Comparison of ENCODE assay signal across 36 cellular contexts in genomic region chr2:4483050-4483449, GRCh38.
"Had no signal": no experiment of that assay in that cellular context is flagged by ENCODE, and none has a peak within 500 bp of the region (broad histone marks: within the 10 kb centered on the region; RNA-seq: fewer than 3 reads in every experiment).

No MANE protein-coding gene starts in this region.

- H3K27me3 ChIP-seq: MG63 had no signal

- H3K36me3 ChIP-seq: MG63 had no signal

- DNase-seq: Kasumi-1, MG63, MM.1S, MV-4-11, NCI-H1048, NCI-H1092, NCI-H1092 treated with DMSO at 0.1 percent for 48 hours, NCI-H1105, NCI-H1105 treated with DMSO at 0.1 percent for 48 hours, NCI-H1417, NCI-H1417 treated with DMSO at 0.1 percent for 48 hours, NCI-H1436, NCI-H1436 treated with DMSO at 0.1 percent for 48 hours, NCI-H146, NCI-H1694, NCI-H1694 treated with DMSO at 0.1 percent for 48 hours, NCI-H187, NCI-H187 treated with DMSO at 0.1 percent for 48 hours, NCI-H1930, NCI-H2029, NCI-H2029 treated with DMSO at 0.1 percent for 48 hours, NCI-H2081, NCI-H2081 treated with DMSO at 0.1 percent for 48 hours, NCI-H2107, NCI-H2171, NCI-H2171 treated with DMSO at 0.1 percent for 48 hours, NCI-H2227 treated with DMSO at 0.1 percent for 48 hours, NCI-H226, NCI-H345, NCI-H446, NCI-H446 treated with DMSO at 0.1 percent for 48 hours, NCI-H510A, NCI-H510A treated with DMSO at 0.1 percent for 48 hours, NCI-H524, NCI-H524 treated with DMSO at 0.1 percent for 48 hours, NCI-H526 had no signal

- H3K4me3 ChIP-seq: MG63 had no signal

- H3K9me3 ChIP-seq: MG63 had no signal
